In the genomic region with DNA sequence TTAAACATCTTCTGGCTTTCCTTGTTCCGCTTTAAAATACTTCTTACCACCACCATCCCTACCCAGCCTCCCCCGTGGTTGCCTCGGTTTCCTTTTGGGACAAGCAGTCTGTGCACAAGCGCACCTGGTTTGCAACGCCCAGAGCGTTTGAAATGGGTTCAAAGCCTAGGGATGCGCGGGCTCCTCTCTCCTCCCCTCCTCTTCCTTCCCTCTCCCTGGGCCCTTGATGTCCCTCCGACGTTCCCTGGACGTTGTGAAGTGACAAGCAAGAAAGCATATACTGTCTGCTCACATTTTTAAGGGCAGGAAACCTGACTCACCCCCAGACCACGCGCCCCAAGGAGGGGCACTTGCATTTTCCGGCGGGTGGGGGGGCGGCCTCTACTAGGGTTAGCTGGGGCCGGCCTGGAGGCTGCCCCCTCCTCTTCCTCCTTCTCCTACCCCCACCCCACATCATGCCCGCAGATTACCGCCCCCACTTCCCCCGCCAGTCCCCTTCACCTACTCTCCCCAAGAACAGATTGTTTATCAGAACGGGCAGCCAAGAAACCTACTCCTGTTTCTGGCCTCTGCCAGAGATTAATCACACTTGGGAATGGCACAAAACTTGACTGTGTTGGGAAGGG, we compare ENCODE assay signal across 8 cellular contexts. TPM values are rescaled to one million over a fixed set of nuclear protein-coding genes. Genes with fewer than 3 reads are reported as not detected.
DNase-seq lines count a peak whose midpoint lies in the region; ATAC-seq and TF ChIP-seq lines count a peak whose summit lies in the region.

No MANE protein-coding gene starts in this region.

- no peak overlapping the region for H3K27ac ChIP-seq in HUES48 (ENCODE audit: low read depth, low read length)
- peak overlapping the region; percentile 83 to 88 for H3K27ac ChIP-seq in prostate gland

- no peak for ATAC-seq in effector memory CD8-positive, alpha-beta T cell (replicated peaks)
- no peak for ATAC-seq in HG03521 (IDR thresholded peaks at IDR 0.05; ENCODE audit: unreplicated experiment)
- ATAC-seq in left lobe of liver: no peak

- DNase-seq in activated CD4-positive, alpha-beta T cell treated with anti-CD3 and anti-CD28 coated beads, Interleukin-2, amount 10 ng/mL, durations not matched to agents 7 days and 5 days: peak; percentile 47
- no peak for DNase-seq in effector memory CD8-positive, alpha-beta T cell
- DNase-seq in prostate gland (ENCODE audit: low spot score) (no peak), KG1 (lab: John Stamatoyannopoulos, UW) (no peak), NCI-H1694 treated with DMSO at 0.1 percent for 48 hours (lab: John Stamatoyannopoulos, UW) (no peak), left lobe of liver (ENCODE audit: low spot score) (no peak)

- POLR2A ChIA-PET in activated CD4-positive, alpha-beta T cell treated with anti-CD3 and anti-CD28 coated beads, Interleukin-2, amount 10 ng/mL, durations not matched to agents 7 days and 5 days (lab: Charles Lee): no interaction called here

- intact Hi-C loops in prostate gland (cut with DNase I): no loop called here

- H3K36me3 Mint-ChIP-seq in activated CD4-positive, alpha-beta T cell treated with anti-CD3 and anti-CD28 coated beads, Interleukin-2, amount 10 ng/mL, durations not matched to agents 7 days and 5 days (ENCODE audit: low read depth): peaks cover 3% of the 10 kb centered on the region
- H3K36me3 Mint-ChIP-seq in effector memory CD8-positive, alpha-beta T cell (ENCODE audit: insufficient read depth): peaks cover 43% of the 10 kb centered on the region

- H3K4me3 ChIP-seq in HUES48 (ENCODE audit: low read depth, low read length) (0 out of 2 replicates have a peak overlapping the region, but pooled peaks have one; percentile 17), prostate gland (no peak overlapping the region)

- TF ChIP-seq POLR2A in prostate gland (IDR thresholded peaks at IDR 0.05): no peak

- CTCF ChIA-PET in activated CD4-positive, alpha-beta T cell treated with anti-CD3 and anti-CD28 coated beads, Interleukin-2, amount 10 ng/mL, durations not matched to agents 7 days and 5 days (lab: Charles Lee): interaction anchor here (1.7 kb wide), 1 partner anchor 162 kb away, joined by 7 read pairs; no protein-coding TSS in a partner anchor

- H3K4me1 Mint-ChIP-seq in activated CD4-positive, alpha-beta T cell treated with anti-CD3 and anti-CD28 coated beads, Interleukin-2, amount 10 ng/mL, durations not matched to agents 7 days and 5 days: peaks cover 88% of the 10 kb centered on the region
- H3K4me1 Mint-ChIP-seq in effector memory CD8-positive, alpha-beta T cell (ENCODE audit: low read depth in 2 of 2): peaks cover 58 to 67% of the 10 kb centered on the region in 2 donors

- TF ChIP-seq CTCF in prostate gland (IDR thresholded peaks at IDR 0.05): no peak

- H3K9me3 Mint-ChIP-seq in activated CD4-positive, alpha-beta T cell treated with anti-CD3 and anti-CD28 coated beads, Interleukin-2, amount 10 ng/mL, durations not matched to agents 7 days and 5 days: no peaks in the 10 kb centered on the region
- H3K9me3 Mint-ChIP-seq in effector memory CD8-positive, alpha-beta T cell: no peaks in the 10 kb centered on the region

- H3K27me3 Mint-ChIP-seq in activated CD4-positive, alpha-beta T cell treated with anti-CD3 and anti-CD28 coated beads, Interleukin-2, amount 10 ng/mL, durations not matched to agents 7 days and 5 days: no peaks in the 10 kb centered on the region
- H3K27me3 Mint-ChIP-seq in effector memory CD8-positive, alpha-beta T cell: no peaks in the 10 kb centered on the region

- H3K9me3 ChIP-seq in HUES48 (ENCODE audit: control insufficient read depth, insufficient read depth, low read length) (no peaks in the 10 kb centered on the region), prostate gland (no peaks in the 10 kb centered on the region)

- no peak overlapping the region; the same call in 1 of the 2 replicates for H3K9ac ChIP-seq in HUES48 (ENCODE audit: low read depth, low read length)

- 17% methylated on average over 21 of the region's 21 CpGs for WGBS in prostate gland

- peak overlapping the region; percentile 97 for H3K27ac Mint-ChIP-seq in activated CD4-positive, alpha-beta T cell treated with anti-CD3 and anti-CD28 coated beads, Interleukin-2, amount 10 ng/mL, durations not matched to agents 7 days and 5 days
- H3K27ac Mint-ChIP-seq in effector memory CD8-positive, alpha-beta T cell: peak overlapping the region; percentile 85 to 87

- H3K27me3 ChIP-seq in HUES48 (ENCODE audit: control insufficient read depth, insufficient read depth, low read length) (peaks cover 9% of the 10 kb centered on the region), prostate gland (replicated peaks; ENCODE audit: insufficient read depth) (no peaks in the 10 kb centered on the region)

- H3K4me1 ChIP-seq in HUES48 (ENCODE audit: control insufficient read depth, insufficient read depth, low read length): peaks cover 69% of the 10 kb centered on the region
- H3K4me1 ChIP-seq in prostate gland (replicated peaks): peaks cover 29% of the 10 kb centered on the region

- H3K36me3 ChIP-seq in HUES48 (ENCODE audit: control insufficient read depth, insufficient read depth, low read length) (no peaks in the 10 kb centered on the region), prostate gland (no peaks in the 10 kb centered on the region)

- peak overlapping the region; percentile 64 for H3K4me3 Mint-ChIP-seq in activated CD4-positive, alpha-beta T cell treated with anti-CD3 and anti-CD28 coated beads, Interleukin-2, amount 10 ng/mL, durations not matched to agents 7 days and 5 days
- H3K4me3 Mint-ChIP-seq in effector memory CD8-positive, alpha-beta T cell: peak overlapping the region; percentile 46 to 53

RNA-seq across cellular contexts. Expression of a gene that starts 9.5 kb away (rescaled TPM):
- 10 to 100 TPM; 26.0 to 29.9 TPM for total RNA-seq in activated CD4-positive, alpha-beta T cell treated with anti-CD3 and anti-CD28 coated beads, Interleukin-2, amount 10 ng/mL, durations not matched to agents 7 days and 5 days
- total RNA-seq in prostate gland: 100 to 1,000 TPM; 113 to 141 TPM
- total RNA-seq in left lobe of liver: 18.1 TPM
